ENCODE assay signal across 25 cellular contexts in the genomic region with DNA sequence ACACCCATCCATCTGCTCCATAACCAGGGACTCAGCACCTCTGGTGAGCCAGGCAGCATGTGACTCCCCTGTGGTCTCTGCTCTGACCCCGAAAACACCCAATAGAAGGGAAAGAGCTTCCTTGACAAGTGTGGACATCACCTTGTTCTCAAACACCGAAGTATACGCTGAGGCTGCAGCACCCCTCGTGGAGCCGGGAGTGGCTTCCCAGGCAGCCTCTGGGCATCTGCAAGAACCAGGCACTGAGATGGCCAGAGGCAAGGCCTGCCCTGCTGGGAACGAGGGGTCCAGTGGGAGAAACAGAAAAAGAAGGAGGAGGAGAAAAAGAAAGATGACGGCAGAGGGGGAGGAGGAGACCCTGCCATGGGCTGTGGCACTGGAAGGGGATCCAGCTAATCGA. TPM values are rescaled to one million over a fixed set of nuclear protein-coding genes. Genes with fewer than 3 reads are reported as not detected.
DNase-seq lines count a peak whose midpoint lies in the region; ATAC-seq, FAIRE-seq and TF ChIP-seq lines count a peak whose summit lies in the region.
"Had no signal": no experiment of that assay in that cellular context is flagged by ENCODE, and none has a peak within 500 bp of the region (broad histone marks: within the 10 kb centered on the region; RNA-seq: fewer than 3 reads in every experiment).

No MANE protein-coding gene starts in this region.

- no peak overlapping the region for H2AK5ac ChIP-seq in H1 (ENCODE audit: low read depth, low read length)

- H3K27ac Mint-ChIP-seq in CD14-positive monocyte, result no peak overlapping the region
- H3K27ac Mint-ChIP-seq in neural progenitor cell, result peak overlapping the region; percentile 81
- H3K27ac Mint-ChIP-seq: CD8-positive, alpha-beta T cell; GM23338; HFFc6 had no signal

- no peak overlapping the region for H3K23ac ChIP-seq in H1 (ENCODE audit: insufficient read length)

- no peaks in the 10 kb centered on the region for H3K9me3 ChIP-seq in H1 (ENCODE audit: insufficient read depth in 2 of 2, low read depth in 1 of 2, low read length in 1 of 2)
- no peaks in the 10 kb centered on the region for H3K9me3 ChIP-seq in neural progenitor cell (ENCODE audit: low read depth)
- no peaks in the 10 kb centered on the region for H3K9me3 ChIP-seq in sigmoid colon
- H3K9me3 ChIP-seq: Caco-2, HAP-1 had no signal

- no peak for TF ChIP-seq EP300 in H1 (IDR thresholded peaks at IDR 0.05; ENCODE audit: borderline replicate concordance in 1 of 2, low read depth in 2 of 2, low read length in 2 of 2)
- no peak for TF ChIP-seq EP300 in sigmoid colon (IDR thresholded peaks at IDR 0.05)

- no peak overlapping the region for H3K4me2 ChIP-seq in H1 (ENCODE audit: insufficient read depth in 1 of 2, low read depth in 2 of 2, low read length in 2 of 2)
- H3K4me2 ChIP-seq in neural progenitor cell, result no peak overlapping the region
- H3K4me2 ChIP-seq: GM23338 had no signal

- no peak overlapping the region for H3K14ac ChIP-seq in H1 (ENCODE audit: insufficient read length)

- POLR2A ChIA-PET in H1 (lab: Charles Lee; ENCODE audit: partially characterized antibody), result no interaction called here

- H3K79me2 ChIP-seq in H1 (ENCODE audit: control insufficient read depth in 1 of 2, insufficient read depth in 2 of 2, low read length in 2 of 2) (no peaks in the 10 kb centered on the region), neural progenitor cell (ENCODE audit: low read depth) (no peaks in the 10 kb centered on the region)

- no peak overlapping the region for H2BK15ac ChIP-seq in H1 (ENCODE audit: low read length)

- H3K4me1 Mint-ChIP-seq in CD14-positive monocyte, result peaks cover 9% of the 10 kb centered on the region
- H3K4me1 Mint-ChIP-seq in neural progenitor cell, result peaks cover 43% of the 10 kb centered on the region
- H3K4me1 Mint-ChIP-seq: CD4-positive, CD25-positive, alpha-beta regulatory T cell had no signal

- H3K27ac ChIP-seq in H1 (ENCODE audit: low read depth, low read length), result no peak overlapping the region
- no peak overlapping the region for H3K27ac ChIP-seq in neural progenitor cell
- no peak overlapping the region for H3K27ac ChIP-seq in sigmoid colon

- CTCF ChIA-PET in H1 (lab: Charles Lee; ENCODE audit: partially characterized antibody), result interaction anchor here (1.3 kb wide), 1 partner anchor 17 kb away, joined by 3 read pairs; no protein-coding TSS in a partner anchor

- H3K9me3 Mint-ChIP-seq in CD14-positive monocyte (peaks cover 0 to 5% (median 2%) of the 10 kb centered on the region in 7 donors), neural progenitor cell (no peaks in the 10 kb centered on the region)
- H3K9me3 Mint-ChIP-seq: CD4-positive, CD25-positive, alpha-beta regulatory T cell; CD8-positive, alpha-beta T cell; GM23338 had no signal

- H3K4me3 Mint-ChIP-seq in CD14-positive monocyte (no peak overlapping the region), neural progenitor cell (no peak overlapping the region)
- H3K4me3 Mint-ChIP-seq: CD4-positive, CD25-positive, alpha-beta regulatory T cell; CD8-positive, alpha-beta T cell; GM23338; HFFc6 had no signal

- H3K18ac ChIP-seq in H1 (ENCODE audit: extremely low read depth, low read length), result no peak overlapping the region

- H2BK12ac ChIP-seq in H1 (ENCODE audit: low read depth, low read length), result peak overlapping the region; percentile 42; the same call in 1 of the 2 replicates

- H4K5ac ChIP-seq in H1 (ENCODE audit: insufficient read length, low read depth, low read length), result no peak overlapping the region

- H3K23me2 ChIP-seq in H1 (ENCODE audit: low read depth, low read length), result no peaks in the 10 kb centered on the region; the same call in 1 of the 2 replicates

- no peak for ATAC-seq in GM21723 (IDR thresholded peaks at IDR 0.05; ENCODE audit: unreplicated experiment)
- ATAC-seq: CD8-positive, alpha-beta T cell; GM12878; GM23338 had no signal

- no peak for TF ChIP-seq POLR2A in H1 (IDR thresholded peaks at IDR 0.05; ENCODE audit: control extremely low read depth in 1 of 2, low read depth in 2 of 2, low read length in 2 of 2)
- no peak for TF ChIP-seq POLR2A in sigmoid colon (IDR thresholded peaks at IDR 0.05)

- H4K91ac ChIP-seq in H1 (replicated peaks; ENCODE audit: insufficient read length, low read length), result no peak overlapping the region

- no peak overlapping the region for H2BK20ac ChIP-seq in H1 (ENCODE audit: low read length)

- intact Hi-C loops in CD14-positive monocyte (cut with micrococcal nuclease) (no loop called here), sigmoid colon (cut with DNase I) (no loop called here)

- H3K56ac ChIP-seq in H1 (replicated peaks; ENCODE audit: insufficient read length, low read depth, low read length), result no peak overlapping the region

- H3F3A ChIP-seq in neural progenitor cell (ENCODE audit: low read depth), result no peaks in the 10 kb centered on the region

- H4K20me1 ChIP-seq in H1 (replicated peaks in 1 of 2; ENCODE audit: control insufficient read depth in 1 of 2, insufficient read depth in 2 of 2, low read length in 2 of 2), result no peaks in the 10 kb centered on the region
- H4K20me1 ChIP-seq in neural progenitor cell (ENCODE audit: low read depth), result no peaks in the 10 kb centered on the region

- H2AFZ ChIP-seq in H1 (ENCODE audit: low read length) (no peak overlapping the region), neural progenitor cell (replicated peaks) (no peak overlapping the region)
- H2AFZ ChIP-seq: GM23338 had no signal

- no peak overlapping the region for H2BK120ac ChIP-seq in H1 (replicated peaks; ENCODE audit: low read depth, low read length)

- no peak for TF ChIP-seq RAD21 in H1 (IDR thresholded peaks at IDR 0.05 in 1 of 2, conservative IDR thresholded peaks at IDR 0.05 in 1 of 2; ENCODE audit: low read depth in 2 of 2, low read length in 2 of 2)

- H3K79me1 ChIP-seq in H1 (ENCODE audit: low read depth, low read length), result no peaks in the 10 kb centered on the region

- no peak overlapping the region for H3K9ac ChIP-seq in H1 (replicated peaks in 1 of 4; ENCODE audit: extremely low read depth in 1 of 4, low read depth in 3 of 4, low read length in 3 of 4)
- H3K9ac ChIP-seq in neural progenitor cell, result no peak overlapping the region

- H3K36me3 ChIP-seq in H1 (ENCODE audit: control insufficient read depth in 2 of 4, insufficient read depth in 4 of 4, low read length in 3 of 4) (no peaks in the 10 kb centered on the region), neural progenitor cell (no peaks in the 10 kb centered on the region), sigmoid colon (no peaks in the 10 kb centered on the region)
- H3K36me3 ChIP-seq: HAP-1 had no signal

- H3K27me3 ChIP-seq in H1 (replicated peaks in 1 of 4; ENCODE audit: control insufficient read depth in 3 of 4, extremely low read depth in 1 of 4, insufficient read depth in 3 of 4, low read length in 3 of 4) (no peaks in the 10 kb centered on the region), neural progenitor cell (no peaks in the 10 kb centered on the region), sigmoid colon (peaks cover 0 to 4% (median 0%) of the 10 kb centered on the region in 3 donors)

- TF ChIP-seq CTCF in CD14-positive monocyte (IDR thresholded peaks at IDR 0.05), result no peak
- TF ChIP-seq CTCF in H1 (IDR thresholded peaks at IDR 0.05; ENCODE audit: control extremely low read depth in 1 of 3, insufficient read depth in 1 of 3, low read depth in 1 of 3, low read length in 3 of 3), result no peak
- TF ChIP-seq CTCF in neural progenitor cell (IDR thresholded peaks at IDR 0.05), result no peak
- no peak for TF ChIP-seq CTCF in sigmoid colon (IDR thresholded peaks at IDR 0.05)

- DNase-seq in CD14-positive monocyte (ENCODE audit: low spot score) (peak; percentile 22), H1 (ENCODE audit: low read depth in 1 of 2, low spot score in 2 of 2) (no peak), neural progenitor cell (ENCODE audit: low spot score) (no peak), sigmoid colon (peak; percentile 11), activated gamma-delta T cell treated with Interleukin-2 at 50 U/mL for 16 hours (no peak), OCI-M1 (lab: John Stamatoyannopoulos, UW) (no peak), HUDEP-2 (lab: John Stamatoyannopoulos, UW; ENCODE audit: unreplicated experiment in 76 of 76) (no peak)
- DNase-seq: C1 segment of cervical spinal cord; Caco-2; CD4-positive, CD25-positive, alpha-beta regulatory T cell; CD8-positive, alpha-beta T cell; DMS 273 treated with DMSO at 0.1 percent for 48 hours; DMS79; EL; GDM1; HFFc6 had no signal

- H3K4me3 ChIP-seq in H1 (ENCODE audit: extremely low read depth in 1 of 4, insufficient read depth in 2 of 4, low read depth in 3 of 4, low read length in 4 of 4) (no peak overlapping the region), neural progenitor cell (no peak overlapping the region), sigmoid colon (no peak overlapping the region)
- H3K4me3 ChIP-seq: GM12878, GM23338, HAP-1 had no signal

- no peak overlapping the region for H4K8ac ChIP-seq in H1 (ENCODE audit: extremely low read depth, insufficient read depth, low read length)

- peaks cover 7 to 17% (median 12%) of the 10 kb centered on the region in 3 donors for H3K27me3 Mint-ChIP-seq in CD14-positive monocyte (ENCODE audit: low read depth in 3 of 3)
- peaks cover 7% of the 10 kb centered on the region for H3K27me3 Mint-ChIP-seq in neural progenitor cell (ENCODE audit: insufficient read depth, low read depth)
- H3K27me3 Mint-ChIP-seq: CD4-positive, CD25-positive, alpha-beta regulatory T cell had no signal

- H2BK5ac ChIP-seq in H1 (ENCODE audit: low read depth, low read length), result no peak overlapping the region

- no peak overlapping the region for H3K4ac ChIP-seq in H1 (replicated peaks; ENCODE audit: insufficient read length, low read depth, low read length)

- WGBS in H1 (ENCODE audit: extremely low coverage in 1 of 2, insufficient coverage in 1 of 2, insufficient read length in 1 of 2, insufficient replicate concordance in 2 of 2, low coverage in 1 of 2, low lambda C conversion rate in 2 of 2, missing lambda C conversion rate in 1 of 2), 2 experiments, result 81% methylated on average over 4 of the region's 8 CpGs; no CpG with 5 or more reads in 1 of the 2 experiments
- WGBS in sigmoid colon, 2 donors, result 79 to 84% methylated on average over 8 of the region's 8 CpGs

- H3K36me3 Mint-ChIP-seq in CD14-positive monocyte (no peaks in the 10 kb centered on the region), neural progenitor cell (no peaks in the 10 kb centered on the region)
- H3K36me3 Mint-ChIP-seq: CD4-positive, CD25-positive, alpha-beta regulatory T cell; CD8-positive, alpha-beta T cell had no signal

- H3K4me1 ChIP-seq in H1 (replicated peaks in 1 of 4; ENCODE audit: control insufficient read depth in 3 of 4, insufficient read depth in 4 of 4, low read length in 3 of 4) (peaks cover 0 to 8% (median 2%) of the 10 kb centered on the region in 4 experiments; a peak in 4 of 7 replicates), neural progenitor cell (peaks cover 6% of the 10 kb centered on the region), sigmoid colon (no peaks in the 10 kb centered on the region)
- H3K4me1 ChIP-seq: Caco-2, HAP-1 had no signal

- FAIRE-seq in H1 (lab: Jason Lieb, UNC), result no peak
- FAIRE-seq: D721Med, GM12878, GM19239, H54 had no signal

RNA-seq across cellular contexts. Expression of gene AJAP1, which starts 18.2 kb away (rescaled TPM):
- polyA plus RNA-seq in CD14-positive monocyte (not detected), H1 (2011; rRNA removed) (1.9 and 2.2 TPM in 2 replicates), sigmoid colon (under 1 TPM in 2 of 3 donors, not detected in 1; 0.04 to 0.60 TPM)
- total RNA-seq in H1 (2021; fragmentation: NEBNext Ultra II Directional; extraction: Animal tissue kit (Norgen Biotek cat#: 25700)), result 6.2 and 6.6 TPM in 2 replicates
- polyA plus RNA-seq in H1 (2011; cell fraction: cytosol; rRNA removed), result 1.7 TPM
- 3.2 TPM for polyA plus RNA-seq in H1 (2011; cell fraction: nucleus; rRNA removed)
- polyA plus RNA-seq in H1 (2012, experiment 1 of 2), result 1.9 to 2.8 TPM (median 2.2 TPM) in 4 replicates
- polyA plus RNA-seq in H1 (2012, experiment 2 of 2), result 1.4 TPM
- polyA plus RNA-seq in H1 (2013, experiment 1 of 2), result 2.6 TPM
- 2.9 TPM for polyA plus RNA-seq in H1 (2013, experiment 2 of 2)
- 1.5 and 2.4 TPM in 2 replicates for polyA minus RNA-seq in H1 (2011; rRNA and poly(A)+ RNA removed)
- polyA minus RNA-seq in H1 (2011; cell fraction: cytosol; rRNA and poly(A)+ RNA removed), result 0.95 TPM
- 3.6 TPM for polyA minus RNA-seq in H1 (2011; cell fraction: nucleus; rRNA and poly(A)+ RNA removed)
- total RNA-seq in neural progenitor cell (ENCODE audit: low replicate concordance) (0.19 and 0.21 TPM in 2 replicates), sigmoid colon (under 1 TPM; 0.28 to 0.95 (median 0.60) TPM)
- total RNA-seq: A172, A673, Caco-2, GM12878, GM23338, HFFc6 had no signal
- polyA plus RNA-seq: GM12878, GM23338 had no signal

Comparison
In these comparisons a context has a peak if more than half of its experiments do, and no peak if none do; other contexts are left out.
1. DNase-seq: peak in CD14-positive monocyte (single experiment) and sigmoid colon (single experiment); none in H1 (0 of 2), neural progenitor cell (single experiment), activated gamma-delta T cell treated with Interleukin-2 at 50 U/mL for 16 hours (single experiment), OCI-M1 (single experiment) and HUDEP-2 (0 of 76).